In the genomic region with DNA sequence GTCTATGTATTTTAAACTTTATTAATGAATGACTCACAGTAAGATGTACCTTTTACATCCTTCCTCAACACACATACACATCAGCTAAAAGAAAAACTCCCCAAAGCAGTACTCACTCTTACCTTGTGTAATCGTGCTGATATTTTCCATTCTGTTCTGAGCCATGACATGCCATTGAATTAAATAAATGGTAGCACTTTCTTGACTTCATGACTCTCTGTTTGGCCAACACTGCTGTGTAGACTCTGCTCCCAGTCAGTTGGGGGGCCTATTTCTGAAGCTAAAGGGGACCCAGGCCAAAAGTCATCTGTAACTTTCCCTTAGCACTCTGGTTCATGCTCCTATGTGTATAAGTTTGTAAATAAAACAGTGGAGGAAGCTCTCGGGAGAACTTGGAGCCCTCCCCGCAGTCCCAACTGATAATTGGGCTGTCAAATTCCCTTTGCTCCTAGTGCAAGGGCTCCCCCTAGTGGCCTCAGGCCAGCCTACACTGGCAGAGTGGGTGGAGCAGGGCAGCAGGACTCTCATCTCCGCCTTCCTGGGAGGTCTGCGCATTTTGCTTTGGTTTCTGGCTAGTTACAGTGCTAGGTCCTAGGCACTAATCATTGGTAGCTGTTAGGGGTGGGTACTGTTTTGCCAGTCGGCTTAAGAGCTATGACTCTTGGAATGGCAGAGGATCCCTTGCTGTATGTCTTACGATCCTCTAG, we compare ENCODE assay signal across 1 cellular context.
A peak's percentile ranks its signal among the peaks of the same experiment; 100 is the strongest.
TF ChIP-seq lines count a peak whose summit lies in the region.

No MANE protein-coding gene starts in this region.

TF ChIP-seq in HEK293, 187 proteins besides CTCF, POLR2A, EP300 and RAD21 (continued from another document):
- TF ChIP-seq ZNF549 (tag by site-specific recombination; IDR thresholded peaks at IDR 0.05) (no peak), ZNF157 (tag by site-specific recombination; IDR thresholded peaks at IDR 0.05) (no peak), ZNF561 (tag by site-specific recombination; IDR thresholded peaks at IDR 0.05; ENCODE audit: borderline replicate concordance) (no peak), GLIS1 (tag by site-specific recombination; IDR thresholded peaks at IDR 0.05) (peak; percentile 88), ZNF23 (tag by site-specific recombination; IDR thresholded peaks at IDR 0.05; ENCODE audit: borderline replicate concordance) (no peak), ZFP41 (tag by site-specific recombination; IDR thresholded peaks at IDR 0.05; ENCODE audit: borderline replicate concordance) (no peak)
- TF ChIP-seq, protein P1, sequence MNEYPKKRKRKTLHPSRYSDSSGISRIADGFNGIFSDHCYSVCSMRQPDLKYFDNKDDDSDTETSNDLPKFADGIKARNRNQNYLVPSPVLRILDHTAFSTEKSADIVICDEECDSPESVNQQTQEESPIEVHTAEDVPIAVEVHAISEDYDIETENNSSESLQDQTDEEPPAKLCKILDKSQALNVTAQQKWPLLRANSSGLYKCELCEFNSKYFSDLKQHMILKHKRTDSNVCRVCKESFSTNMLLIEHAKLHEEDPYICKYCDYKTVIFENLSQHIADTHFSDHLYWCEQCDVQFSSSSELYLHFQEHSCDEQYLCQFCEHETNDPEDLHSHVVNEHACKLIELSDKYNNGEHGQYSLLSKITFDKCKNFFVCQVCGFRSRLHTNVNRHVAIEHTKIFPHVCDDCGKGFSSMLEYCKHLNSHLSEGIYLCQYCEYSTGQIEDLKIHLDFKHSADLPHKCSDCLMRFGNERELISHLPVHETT (tag by site-specific recombination; IDR thresholded peaks at IDR 0.05) = no peak
- TF ChIP-seq, protein P2, sequence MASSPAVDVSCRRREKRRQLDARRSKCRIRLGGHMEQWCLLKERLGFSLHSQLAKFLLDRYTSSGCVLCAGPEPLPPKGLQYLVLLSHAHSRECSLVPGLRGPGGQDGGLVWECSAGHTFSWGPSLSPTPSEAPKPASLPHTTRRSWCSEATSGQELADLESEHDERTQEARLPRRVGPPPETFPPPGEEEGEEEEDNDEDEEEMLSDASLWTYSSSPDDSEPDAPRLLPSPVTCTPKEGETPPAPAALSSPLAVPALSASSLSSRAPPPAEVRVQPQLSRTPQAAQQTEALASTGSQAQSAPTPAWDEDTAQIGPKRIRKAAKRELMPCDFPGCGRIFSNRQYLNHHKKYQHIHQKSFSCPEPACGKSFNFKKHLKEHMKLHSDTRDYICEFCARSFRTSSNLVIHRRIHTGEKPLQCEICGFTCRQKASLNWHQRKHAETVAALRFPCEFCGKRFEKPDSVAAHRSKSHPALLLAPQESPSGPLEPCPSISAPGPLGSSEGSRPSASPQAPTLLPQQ (tag by site-specific recombination; IDR thresholded peaks at IDR 0.05) = no peak
